In the genomic region with DNA sequence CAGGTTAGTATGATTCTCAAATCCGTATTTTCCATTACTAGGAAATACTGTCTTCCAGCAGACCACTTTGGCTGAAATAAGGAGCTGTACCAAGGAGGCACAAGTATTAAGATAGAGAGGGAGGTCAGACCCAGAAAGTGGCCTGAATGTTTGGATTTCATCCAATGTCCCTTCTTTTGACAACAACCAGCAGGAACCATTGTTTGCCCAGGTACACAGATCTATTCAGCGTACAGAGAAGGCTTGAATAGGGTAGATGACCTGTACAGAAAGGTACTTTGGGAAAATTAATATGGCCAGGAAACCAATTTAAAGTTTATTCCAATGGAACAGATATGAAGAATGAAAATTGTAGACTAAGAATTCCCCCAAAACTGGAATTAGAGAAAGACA, we compare ENCODE assay signal across 1 cellular context.
TF ChIP-seq lines count a peak whose summit lies in the region.

No MANE protein-coding gene starts in this region.

TF ChIP-seq in liver, 16 proteins besides CTCF, POLR2A, EP300 and RAD21 (continued from another document):
- TF ChIP-seq SP1 (IDR thresholded peaks at IDR 0.05), result no peak
